In genomic region chr12:114400925-114401324, GRCh38 we compare ENCODE assay signal across 17 cellular contexts. TPM values are rescaled to one million over a fixed set of nuclear protein-coding genes. Genes with fewer than 3 reads are reported as not detected.
DNase-seq lines count a peak whose midpoint lies in the region; ATAC-seq and TF ChIP-seq lines count a peak whose summit lies in the region.
"Had no signal": no experiment of that assay in that cellular context is flagged by ENCODE, and none has a peak within 500 bp of the region (broad histone marks: within the 10 kb centered on the region; RNA-seq: fewer than 3 reads in every experiment).

No MANE protein-coding gene starts in this region.

- TF ChIP-seq CTCF in HFFc6 (IDR thresholded peaks at IDR 0.05) (no peak), gastroesophageal sphincter (IDR thresholded peaks at IDR 0.05) (no peak), mesothelial cell of epicardium (IDR thresholded peaks at IDR 0.05; ENCODE audit: unreplicated experiment) (no peak)

- whole genome bisulfite sequencing in gastroesophageal sphincter (ENCODE audit: low coverage in 1 of 2), 2 donors: 0% methylated on average over 2 to 3 of the region's 25 CpGs

- H3K9me3 Mint-ChIP-seq in HFFc6: no peaks in the 10 kb centered on the region
- no peaks in the 10 kb centered on the region for H3K9me3 Mint-ChIP-seq in mesothelial cell of epicardium
- H3K9me3 Mint-ChIP-seq: activated CD4-positive, alpha-beta memory T cell treated with anti-CD3 and anti-CD28 coated beads, Interleukin-2, amount 10 ng/mL, durations not matched to agents 7 days and 5 days; natural killer cell treated with Interleukin-12 subunit alpha and Interleukin-12 subunit beta and Interleukin-15 and Interleukin-18, amount 100 ng/mL, for 72 hours had no signal

- peak overlapping the region; percentile 11 to 67 for H3K4me3 ChIP-seq in gastroesophageal sphincter
- H3K4me3 ChIP-seq: skin epidermis had no signal

- H3K36me3 Mint-ChIP-seq in HFFc6 (ENCODE audit: low read depth) (peaks cover 63% of the 10 kb centered on the region), mesothelial cell of epicardium (no peaks in the 10 kb centered on the region)
- H3K36me3 Mint-ChIP-seq: natural killer cell treated with Interleukin-12 subunit alpha and Interleukin-12 subunit beta and Interleukin-15 and Interleukin-18, amount 100 ng/mL, for 72 hours had no signal

- H3K36me3 ChIP-seq in gastroesophageal sphincter: peaks cover 0 to 26% of the 10 kb centered on the region in 2 donors

- H3K27ac Mint-ChIP-seq in HFFc6: peak overlapping the region; percentile 92
- peak overlapping the region; percentile 82 for H3K27ac Mint-ChIP-seq in mesothelial cell of epicardium
- H3K27ac Mint-ChIP-seq: activated CD4-positive, alpha-beta memory T cell treated with anti-CD3 and anti-CD28 coated beads, Interleukin-2, amount 10 ng/mL, durations not matched to agents 7 days and 5 days; natural killer cell treated with Interleukin-12 subunit alpha and Interleukin-12 subunit beta and Interleukin-15 and Interleukin-18, amount 100 ng/mL, for 72 hours had no signal

- peak; percentile 65 for DNase-seq in AG08395 (ENCODE audit: low spot score)
- peak; percentile 85 for DNase-seq in HFFc6
- no peak for DNase-seq in mesothelial cell of epicardium (ENCODE audit: low spot score in 2 of 2, unreplicated experiment in 2 of 2)
- DNase-seq in SKM-1 treated with dmso at 0.1 percent for 144 hours (lab: John Stamatoyannopoulos, UW; ENCODE audit: unreplicated experiment): no peak
- no peak for DNase-seq in T-helper 1 cell
- no peak for DNase-seq in activated CD4-positive, alpha-beta T cell treated with anti-CD3 and anti-CD28 coated beads, Interleukin-2, amount 50 U/mL, for 48 hours
- DNase-seq: activated CD4-positive, alpha-beta memory T cell treated with anti-CD3 and anti-CD28 coated beads, Interleukin-2, amount 10 ng/mL, durations not matched to agents 7 days and 5 days; activated effector memory CD4-positive, alpha-beta T cell treated with anti-CD3 and anti-CD28 coated beads, Interleukin-2, amount 50 U/mL, for 16 hours; NCI-H2081; NCI-H774; T-helper 9 cell had no signal

- peaks cover 0 to 73% (median 12%) of the 10 kb centered on the region in 3 donors for H3K4me1 ChIP-seq in gastroesophageal sphincter

- no peak for TF ChIP-seq POLR2A in gastroesophageal sphincter (IDR thresholded peaks at IDR 0.05)

- peaks cover 64% of the 10 kb centered on the region for H3K4me1 Mint-ChIP-seq in HFFc6 (ENCODE audit: low read depth)
- H3K4me1 Mint-ChIP-seq in mesothelial cell of epicardium: peaks cover 44% of the 10 kb centered on the region
- H3K4me1 Mint-ChIP-seq: activated CD4-positive, alpha-beta memory T cell treated with anti-CD3 and anti-CD28 coated beads, Interleukin-2, amount 10 ng/mL, durations not matched to agents 7 days and 5 days had no signal

- peak; percentile 55 for ATAC-seq in gastroesophageal sphincter
- no peak for ATAC-seq in HG02623 (IDR thresholded peaks at IDR 0.05; ENCODE audit: unreplicated experiment)
- ATAC-seq: natural killer cell treated with Interleukin-12 subunit alpha and Interleukin-12 subunit beta and Interleukin-15 and Interleukin-18, amount 100 ng/mL, for 72 hours had no signal

- H3K27ac ChIP-seq in gastroesophageal sphincter: peak overlapping the region; percentile 64 to 94 (median 92)

- peaks cover 38% of the 10 kb centered on the region for H3K27me3 ChIP-seq in gastroesophageal sphincter

- H3K9me3 ChIP-seq in gastroesophageal sphincter: no peaks in the 10 kb centered on the region

- H3K27me3 Mint-ChIP-seq in HFFc6 (ENCODE audit: insufficient read depth) (peaks cover 7% of the 10 kb centered on the region), mesothelial cell of epicardium (ENCODE audit: low read depth) (peaks cover 98% of the 10 kb centered on the region)

- no peak for TF ChIP-seq EP300 in gastroesophageal sphincter (IDR thresholded peaks at IDR 0.05)

- peak overlapping the region; percentile 99 for H3K4me3 Mint-ChIP-seq in HFFc6
- peak overlapping the region; percentile 41 for H3K4me3 Mint-ChIP-seq in mesothelial cell of epicardium
- H3K4me3 Mint-ChIP-seq: activated CD4-positive, alpha-beta memory T cell treated with anti-CD3 and anti-CD28 coated beads, Interleukin-2, amount 10 ng/mL, durations not matched to agents 7 days and 5 days; natural killer cell treated with Interleukin-12 subunit alpha and Interleukin-12 subunit beta and Interleukin-15 and Interleukin-18, amount 100 ng/mL, for 72 hours had no signal

RNA-seq across cellular contexts. Expression of gene TBX5, which starts 5.0 kb away (rescaled TPM):
- 10 to 100 TPM; 20.7 to 27.8 (median 24.3) TPM for total RNA-seq in HFFc6 (2021; fragmentation: NEBNext Ultra II Directional; extraction: Animal tissue kit (Norgen Biotek cat#: 25700))
- total RNA-seq in gastroesophageal sphincter (10 to 100 TPM in 3 of 4 donors, 1 to 10 TPM in 1; 8.6 to 38.8 (median 28.0) TPM), mesothelial cell of epicardium (8.4 to 9.7 TPM (median 9.3 TPM) in 3 replicates)
- total RNA-seq: activated CD4-positive, alpha-beta memory T cell treated with anti-CD3 and anti-CD28 coated beads, Interleukin-2, amount 10 ng/mL, durations not matched to agents 7 days and 5 days; glomerular endothelial cell; M059J; natural killer cell treated with Interleukin-12 subunit alpha and Interleukin-12 subunit beta and Interleukin-15 and Interleukin-18, amount 100 ng/mL, for 72 hours had no signal

Comparison
In these comparisons a context has a peak if more than half of its experiments do, and no peak if none do; other contexts are left out.
1. DNase-seq: peak in AG08395 (single experiment) and HFFc6 (single experiment); none in mesothelial cell of epicardium (0 of 2), SKM-1 treated with dmso at 0.1 percent for 144 hours (single experiment), T-helper 1 cell (0 of 5) and activated CD4-positive, alpha-beta T cell treated with anti-CD3 and anti-CD28 coated beads, Interleukin-2, amount 50 U/mL, for 48 hours (0 of 2).